8 cellular contexts compared by ENCODE assay signal in the genomic region with DNA sequence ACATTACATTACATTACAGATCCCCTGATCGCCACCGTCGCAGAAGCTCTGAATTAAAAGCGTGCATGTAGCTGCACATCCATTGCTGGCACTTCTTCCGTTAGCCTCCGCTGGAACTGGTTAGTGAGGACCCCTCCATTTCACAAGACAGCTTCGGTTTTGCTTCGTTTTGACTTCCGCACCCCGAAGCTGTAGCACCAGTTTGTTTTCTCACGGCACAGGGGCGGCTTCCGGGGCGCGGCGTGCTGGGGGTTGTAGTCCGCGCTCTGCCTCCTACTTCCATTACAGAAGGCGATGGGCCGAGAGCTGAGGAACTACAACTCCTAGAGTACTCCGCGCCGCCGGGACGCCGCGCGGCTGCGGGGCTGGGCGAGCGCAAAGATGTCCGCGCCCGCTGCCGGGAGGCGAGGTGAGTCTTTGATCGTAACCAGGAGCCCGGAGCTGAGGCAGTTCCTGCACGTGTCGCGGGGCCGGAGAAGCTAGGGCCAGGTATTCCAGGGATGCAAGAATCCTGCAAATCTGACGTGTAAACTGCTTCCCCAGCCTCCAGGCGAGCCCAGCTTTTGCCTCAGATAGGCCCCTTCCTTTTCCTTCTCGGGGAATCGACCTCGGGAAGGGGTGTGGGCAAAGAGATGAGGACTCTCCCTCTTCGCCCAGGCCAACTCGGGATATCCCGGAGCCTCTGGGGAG. TPM values are rescaled to one million over a fixed set of nuclear protein-coding genes. Genes with fewer than 3 reads are reported as not detected.
DNase-seq lines count a peak whose midpoint lies in the region; ATAC-seq and TF ChIP-seq lines count a peak whose summit lies in the region.

A gene (plus strand): TSS at position 352 of the 690 bp plus-strand sequence. CDS start 387 bp downstream, outside the sequence.

- TF ChIP-seq CTCF in GM13977 (IDR thresholded peaks at IDR 0.05; ENCODE audit: extremely low read depth, insufficient read depth, missing control alignments) (no peak), right atrium auricular region (IDR thresholded peaks at IDR 0.05) (no peak), uterus (IDR thresholded peaks at IDR 0.05) (peak in 1 of 4 experiments; percentile 28)

- peaks cover 31% of the 10 kb centered on the region for H3K36me3 ChIP-seq in right atrium auricular region
- H3K36me3 ChIP-seq in uterus: no peaks in the 10 kb centered on the region

- no peaks in the 10 kb centered on the region for H3K9me3 ChIP-seq in right atrium auricular region
- no peaks in the 10 kb centered on the region for H3K9me3 ChIP-seq in uterus

- in situ Hi-C loops in GM13977 (cut with MboI; ENCODE audit: low pct_unique_long_range_greater_than_20kb, low sequenced_read_pairs, unreplicated experiment): loop anchor here (10.0 kb wide), 1 partner anchor 243 kb away; no protein-coding TSS in a partner anchor

- peak; percentile 96 for DNase-seq in GM13977 (ENCODE audit: low spot score)
- peak; percentile 39 to 78 for DNase-seq in NCI-H187 (lab: John Stamatoyannopoulos, UW)
- peak; percentile 54 to 97 (median 92) for DNase-seq in anterior cingulate cortex (lab: John Stamatoyannopoulos, UW)
- peak; percentile 96 for DNase-seq in right atrium auricular region (ENCODE audit: low spot score)
- DNase-seq in pulmonary artery endothelial cell (ENCODE audit: low read depth, low spot score): peak; percentile 76
- DNase-seq in uterus: peak; percentile 92 to 93

- H3K27me3 ChIP-seq in right atrium auricular region (no peaks in the 10 kb centered on the region), uterus (no peaks in the 10 kb centered on the region)

- intact Hi-C loops in T-helper 2 cell treated with Interferon-gamma antibody and Interleukin-4, amounts not matched to agents 100 ng/mL and 5 ng/mL, for 36 hours (cut with micrococcal nuclease): loop anchor here (1.0 to 2.0 kb wide), 4 partner anchors 73 to 449 kb away; a partner anchor contains a TSS
- intact Hi-C loops in uterus (cut with DNase I; ENCODE audit: low total_unique reads): loop anchor here (10.0 kb wide), 1 partner anchor 53 kb away; a partner anchor contains a TSS

- ATAC-seq in HG02870 (IDR thresholded peaks at IDR 0.05; ENCODE audit: unreplicated experiment): peak; percentile 89

- H3K4me3 ChIP-seq in right atrium auricular region (peak within 1 kb of the TSS; percentile 83 to 92), uterus (peak within 1 kb of the TSS; percentile 66 to 75)

- H3K27ac ChIP-seq in right atrium auricular region (peak within 1 kb of the TSS; percentile 83 to 85), uterus (peak within 1 kb of the TSS; percentile 72 to 82)

- H3K4me1 ChIP-seq in right atrium auricular region: peaks cover 0 to 33% of the 10 kb centered on the region in 2 donors
- H3K4me1 ChIP-seq in uterus: peaks cover 7 to 14% of the 10 kb centered on the region in 2 donors

- TF ChIP-seq POLR2A in uterus (IDR thresholded peaks at IDR 0.05): peak; percentile 45 to 63

RNA-seq across cellular contexts. Expression of the gene that starts here (rescaled TPM):
- total RNA-seq in T-helper 2 cell treated with Interferon-gamma antibody and Interleukin-4, amounts not matched to agents 100 ng/mL and 5 ng/mL, for 36 hours: 41.3 and 41.4 TPM in 2 replicates
- total RNA-seq in right atrium auricular region (10 to 100 TPM; 15.1 to 18.4 TPM), pulmonary artery endothelial cell (24.7 and 36.2 TPM in 2 replicates), uterus (10 to 100 TPM; 28.2 to 36.1 (median 31.2) TPM)

Comparison
In these comparisons a context has a peak if more than half of its experiments do, and no peak if none do; other contexts are left out.
1. Peak in every context shown above with its lines: DNase-seq, ATAC-seq, H3K4me3 ChIP-seq and H3K27ac ChIP-seq.